8 cellular contexts compared by ENCODE assay signal in the genomic region with DNA sequence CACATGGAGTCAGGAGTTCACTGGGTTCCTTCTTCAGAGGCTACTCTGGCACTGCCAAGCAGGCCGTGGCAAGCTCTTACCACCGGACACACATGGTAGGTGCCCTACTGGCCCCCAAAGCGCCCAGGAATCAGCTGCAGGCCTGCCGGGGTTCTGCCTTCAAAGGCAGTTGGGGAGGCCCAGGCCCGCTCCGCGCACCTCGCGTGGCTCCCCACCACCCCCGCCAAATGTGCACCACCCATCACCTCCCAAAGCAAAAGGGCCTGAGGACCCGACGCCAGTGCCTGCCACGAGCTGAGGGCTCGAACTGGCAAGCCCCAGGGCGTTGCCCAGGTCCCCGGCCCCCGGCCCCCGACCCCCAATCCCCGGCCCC. TPM values are rescaled to one million over a fixed set of nuclear protein-coding genes. Genes with fewer than 3 reads are reported as not detected.
DNase-seq lines count a peak whose midpoint lies in the region; ATAC-seq, FAIRE-seq and TF ChIP-seq lines count a peak whose summit lies in the region.

No MANE protein-coding gene starts in this region.

- intact Hi-C loops in K562 (cut with micrococcal nuclease), result no loop called here
- intact Hi-C loops in lower lobe of right lung (cut with DNase I), result no loop called here
- intact Hi-C loops in stomach (cut with DNase I; ENCODE audit: low total_unique reads), result no loop called here

- peaks cover 12% of the 10 kb centered on the region; the same call in 2 of the 3 replicates for H3K79me2 ChIP-seq in K562 (ENCODE audit: control insufficient read depth, insufficient read depth, low read length)

- TF ChIP-seq EP300 in K562 (IDR thresholded peaks at IDR 0.05; ENCODE audit: low read length) (no peak), stomach (IDR thresholded peaks at IDR 0.05) (no peak)

- CTCF ChIA-PET in K562 (lab: Yijun Ruan, JAX; ENCODE audit: low intra/inter-chr PET ratio), result no interaction called here

- H3K36me3 ChIP-seq in K562 (ENCODE audit: control insufficient read depth, insufficient read depth, low read length) (no peaks in the 10 kb centered on the region), lower lobe of right lung (no peaks in the 10 kb centered on the region), stomach (no peaks in the 10 kb centered on the region)

- peak overlapping the region in 1 of 2 experiments; percentile 87; a peak in 2 of 4 replicates for H3K9ac ChIP-seq in K562 (ENCODE audit: insufficient read depth in 1 of 2, low read depth in 2 of 2, low read length in 2 of 2)

- no peak for TF ChIP-seq RAD21 in K562 (CRISPR knock-in tag; conservative IDR thresholded peaks at IDR 0.05 in 1 of 2, IDR thresholded peaks at IDR 0.05 in 1 of 2)

- FAIRE-seq in K562 (lab: Jason Lieb, UNC), result no peak

- H3K4me1 ChIP-seq in K562 (replicated peaks in 1 of 2; ENCODE audit: control insufficient read depth in 2 of 2, insufficient read depth in 2 of 2, low read length in 2 of 2) (peaks cover 20 to 21% of the 10 kb centered on the region in 2 experiments; a peak in 4 of 5 replicates), lower lobe of right lung (peaks cover 22% of the 10 kb centered on the region), stomach (peaks cover 15 to 38% (median 26%) of the 10 kb centered on the region in 4 donors)

- TF ChIP-seq POLR2A in K562 (conservative IDR thresholded peaks at IDR 0.05), result no peak
- no peak for TF ChIP-seq POLR2A in stomach (IDR thresholded peaks at IDR 0.05)

- no peak overlapping the region for H3K27ac ChIP-seq in K562 (ENCODE audit: extremely low read depth, low read depth, low read length)
- H3K27ac ChIP-seq in lower lobe of right lung, result peak overlapping the region; percentile 67
- peak overlapping the region in 4 of 5 donors; percentile 71 to 88 (median 76) for H3K27ac ChIP-seq in stomach

- H3K9me3 ChIP-seq in K562 (replicated peaks; ENCODE audit: control insufficient read depth, insufficient read depth, low read depth, low read length) (no peaks in the 10 kb centered on the region), lower lobe of right lung (no peaks in the 10 kb centered on the region), stomach (no peaks in the 10 kb centered on the region)

- TF ChIP-seq CTCF in K562 (IDR thresholded peaks at IDR 0.05 in 2 of 3, conservative IDR thresholded peaks at IDR 0.05 in 1 of 3; ENCODE audit: insufficient read depth in 2 of 3, low read depth in 1 of 3, low read length in 3 of 3) (no peak), lower lobe of right lung (IDR thresholded peaks at IDR 0.05) (no peak), stomach (IDR thresholded peaks at IDR 0.05) (no peak)

- peak; percentile 14 for ATAC-seq in K562
- ATAC-seq in lower lobe of right lung, result peak; percentile 25 to 42
- no peak for ATAC-seq in GM19324 (IDR thresholded peaks at IDR 0.05; ENCODE audit: low FRiP score, unreplicated experiment)

- in situ Hi-C loops in K562 (cut with MboI), result no loop called here

- H2AFZ ChIP-seq in K562 (ENCODE audit: low read depth, low read length), result no peak overlapping the region

- H3K4me2 ChIP-seq in K562 (ENCODE audit: insufficient read depth, low read length), result peak overlapping the region; percentile 69

- BruUV-seq in K562 (replicated peaks; lab: Mats Ljungman, UMichigan), result no TSS peak

- H3K4me3 ChIP-seq in K562 (peak overlapping the region; percentile 81), lower lobe of right lung (peak overlapping the region; percentile 81), stomach (peak overlapping the region; percentile 77 to 96 (median 83))

- H3K27me3 ChIP-seq in K562 (ENCODE audit: control insufficient read depth in 2 of 2, insufficient read depth in 2 of 2, low read length in 2 of 2) (no peaks in the 10 kb centered on the region), lower lobe of right lung (ENCODE audit: low read depth) (no peaks in the 10 kb centered on the region), stomach (no peaks in the 10 kb centered on the region)

- DNase-seq in activated gamma-delta T cell (lab: John Stamatoyannopoulos, UW) (peak; percentile 18), activated gamma-delta T cell treated with Interleukin-2 at 50 U/mL for 16 hours (no peak), K562 (ENCODE audit: extremely low read depth in 1 of 4, low spot score in 3 of 4) (peak in 1 of 4 experiments; percentile 16), lower lobe of right lung (no peak), stomach (no peak), GM19240 (ENCODE audit: insufficient read length, low spot score) (no peak), HCEC 1CT (no peak)

- POLR2A ChIA-PET in K562 (lab: Yijun Ruan, JAX), result interaction anchor here (0.6 to 2.0 kb wide), 7 partner anchors 8 to 585 kb away, joined by 3 to 5 read pairs (median 4); no protein-coding TSS in a partner anchor

- 54% methylated on average over 3 of the region's 19 CpGs for WGBS in K562 (ENCODE audit: insufficient coverage, low coverage, missing lambda C conversion rate)
- 10 to 28% (median 17%) methylated on average over 12 to 19 of the region's 19 CpGs; no CpG with 5 or more reads in 1 of the 5 donors for WGBS in stomach, 5 donors

- peaks cover 35% of the 10 kb centered on the region for H4K20me1 ChIP-seq in K562 (replicated peaks; ENCODE audit: control insufficient read depth, insufficient read depth, low read length)

- H3K9me1 ChIP-seq in K562 (ENCODE audit: control insufficient read depth, insufficient read depth, low read length), result no peaks in the 10 kb centered on the region

TF ChIP-seq in K562, 482 proteins besides CTCF, POLR2A, EP300 and RAD21:
- TF ChIP-seq, protein P1, sequence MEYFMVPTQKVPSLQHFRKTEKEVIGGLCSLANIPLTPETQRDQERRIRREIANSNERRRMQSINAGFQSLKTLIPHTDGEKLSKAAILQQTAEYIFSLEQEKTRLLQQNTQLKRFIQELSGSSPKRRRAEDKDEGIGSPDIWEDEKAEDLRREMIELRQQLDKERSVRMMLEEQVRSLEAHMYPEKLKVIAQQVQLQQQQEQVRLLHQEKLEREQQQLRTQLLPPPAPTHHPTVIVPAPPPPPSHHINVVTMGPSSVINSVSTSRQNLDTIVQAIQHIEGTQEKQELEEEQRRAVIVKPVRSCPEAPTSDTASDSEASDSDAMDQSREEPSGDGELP (CRISPR knock-in tag; IDR thresholded peaks at IDR 0.05; ENCODE audit: borderline replicate concordance), result peak; percentile 11; the same call in 1 of the 2 replicates
- TF ChIP-seq, protein P2, sequence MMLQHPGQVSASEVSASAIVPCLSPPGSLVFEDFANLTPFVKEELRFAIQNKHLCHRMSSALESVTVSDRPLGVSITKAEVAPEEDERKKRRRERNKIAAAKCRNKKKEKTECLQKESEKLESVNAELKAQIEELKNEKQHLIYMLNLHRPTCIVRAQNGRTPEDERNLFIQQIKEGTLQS (IDR thresholded peaks at IDR 0.05), result no peak
- TF ChIP-seq, protein P2 (CRISPR knock-in tag; conservative IDR thresholded peaks at IDR 0.05), result no peak
- TF ChIP-seq, protein P3, sequence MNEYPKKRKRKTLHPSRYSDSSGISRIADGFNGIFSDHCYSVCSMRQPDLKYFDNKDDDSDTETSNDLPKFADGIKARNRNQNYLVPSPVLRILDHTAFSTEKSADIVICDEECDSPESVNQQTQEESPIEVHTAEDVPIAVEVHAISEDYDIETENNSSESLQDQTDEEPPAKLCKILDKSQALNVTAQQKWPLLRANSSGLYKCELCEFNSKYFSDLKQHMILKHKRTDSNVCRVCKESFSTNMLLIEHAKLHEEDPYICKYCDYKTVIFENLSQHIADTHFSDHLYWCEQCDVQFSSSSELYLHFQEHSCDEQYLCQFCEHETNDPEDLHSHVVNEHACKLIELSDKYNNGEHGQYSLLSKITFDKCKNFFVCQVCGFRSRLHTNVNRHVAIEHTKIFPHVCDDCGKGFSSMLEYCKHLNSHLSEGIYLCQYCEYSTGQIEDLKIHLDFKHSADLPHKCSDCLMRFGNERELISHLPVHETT (CRISPR knock-in tag; conservative IDR thresholded peaks at IDR 0.05 in 1 of 2, IDR thresholded peaks at IDR 0.05 in 1 of 2), result 0 out of 4 replicates have a peak, but pooled peaks of 1 of the 2 experiments have one; percentile 9

RNA-seq across cellular contexts. Expression of gene POMGNT2, which starts 0.7 kb away (rescaled TPM):
- 5.8 and 16.8 TPM in 2 replicates for total RNA-seq in K562 (2011; cell fraction: chromatin; rRNA removed; ENCODE audit: low replicate concordance)
- 17.5 and 24.3 TPM in 2 replicates for total RNA-seq in K562 (2011; cell fraction: nucleolus; rRNA removed)
- total RNA-seq in K562 (2011; cell fraction: nucleoplasm; rRNA removed), result 15.8 and 20.2 TPM in 2 replicates
- 14.1 and 16.0 TPM in 2 replicates for total RNA-seq in K562 (2014; rRNA removed)
- 4.5 and 5.8 TPM in 2 replicates for total RNA-seq in K562 (2014; rRNA removed; fragmentation: Illumina TruSeq; extraction: Trizol)
- 9.8 and 10.8 TPM in 2 replicates for total RNA-seq in K562 (2015; rRNA removed; fragmentation: Illumina TruSeq; extraction: Trizol)
- 13.1 and 13.3 TPM in 2 replicates for total RNA-seq in K562 (2021)
- 12.1 and 16.9 TPM in 2 replicates for polyA plus RNA-seq in K562 (2011; rRNA removed)
- 20.8 and 35.7 TPM in 2 replicates for polyA plus RNA-seq in K562 (2011; cell fraction: cytosol; rRNA removed)
- polyA plus RNA-seq in K562 (2011; cell fraction: nucleus; rRNA removed), result 10.2 and 14.5 TPM in 2 replicates
- 12.2 and 18.6 TPM in 2 replicates for polyA plus RNA-seq in K562 (2012)
- 10.3 and 13.5 TPM in 2 replicates for polyA plus RNA-seq in K562 (2014; fragmentation: Illumina TruSeq; extraction: Trizol)
- polyA plus RNA-seq in K562 (2014; fragmentation: Nextera tagmentation; extraction: Ambion mirVana), result 1 to 10 TPM in 1 of 2 experiments, under 1 TPM in 1; 0.65 to 1.1 TPM
- polyA plus RNA-seq in K562 (2014; rRNA removed), result 11.9 and 13.9 TPM in 2 replicates
- polyA minus RNA-seq in K562 (2011; rRNA and poly(A)+ RNA removed), result 7.0 and 10.0 TPM in 2 replicates
- polyA minus RNA-seq in K562 (2011; cell fraction: cytosol; rRNA and poly(A)+ RNA removed), result 9.9 and 10.3 TPM in 2 replicates
- polyA minus RNA-seq in K562 (2011; cell fraction: nucleus; rRNA and poly(A)+ RNA removed), result 3.1 and 5.0 TPM in 2 replicates
- total RNA-seq in lower lobe of right lung, result 9.9 TPM
- 10 to 100 TPM in 3 of 5 donors, 1 to 10 TPM in 2; 7.0 to 48.1 (median 14.3) TPM for total RNA-seq in stomach
- polyA plus RNA-seq in stomach, result 1 to 10 TPM; 5.3 to 8.2 (median 7.1) TPM
